ENCODE assay signal across 9 cellular contexts in genomic region chr2:138028538-138028937, GRCh38.
DNase-seq lines count a peak whose midpoint lies in the region; ATAC-seq and TF ChIP-seq lines count a peak whose summit lies in the region.
"Had no signal": no experiment of that assay in that cellular context is flagged by ENCODE, and none has a peak within 500 bp of the region (broad histone marks: within the 10 kb centered on the region; RNA-seq: fewer than 3 reads in every experiment).

No MANE protein-coding gene starts in this region.

- no peak overlapping the region for H3K4me3 ChIP-seq in WERI-Rb-1 (ENCODE audit: low read depth, low read length)

- H3K27me3 ChIP-seq in WERI-Rb-1 (ENCODE audit: insufficient read depth, low read depth, severe bottlenecking): no peaks in the 10 kb centered on the region

- no peak overlapping the region for H3K27ac ChIP-seq in WERI-Rb-1

- ATAC-seq in GM18502 (IDR thresholded peaks at IDR 0.05; ENCODE audit: poor library complexity, unreplicated experiment) (peak; percentile 62), GM21619 (IDR thresholded peaks at IDR 0.05; ENCODE audit: unreplicated experiment) (peak; percentile 39), HG03575 (IDR thresholded peaks at IDR 0.05; ENCODE audit: extremely low read depth, insufficient number of reproducible peaks, low FRiP score, unreplicated experiment) (peak; percentile 38)

- peak; percentile 44 for DNase-seq in globus pallidus (ENCODE audit: low spot score)
- DNase-seq in NCI-H187 (lab: John Stamatoyannopoulos, UW): no peak
- DNase-seq in WERI-Rb-1: no peak
- DNase-seq in EL: no peak
- DNase-seq in NCI-H2196 treated with DMSO at 0.1 percent for 48 hours (lab: John Stamatoyannopoulos, UW; ENCODE audit: unreplicated experiment): no peak
- DNase-seq: H9 had no signal

- TF ChIP-seq CTCF in WERI-Rb-1 (IDR thresholded peaks at IDR 0.05; ENCODE audit: low read depth, low read length): no peak

- no peaks in the 10 kb centered on the region for H3K36me3 ChIP-seq in WERI-Rb-1

- no peaks in the 10 kb centered on the region for H3K9me3 ChIP-seq in WERI-Rb-1 (ENCODE audit: severe bottlenecking)
